17 cellular contexts compared by ENCODE assay signal in genomic region chr2:216189410-216189809, GRCh38.
DNase-seq lines count a peak whose midpoint lies in the region; ATAC-seq and TF ChIP-seq lines count a peak whose summit lies in the region.
"Had no signal": no experiment of that assay in that cellular context is flagged by ENCODE, and none has a peak within 500 bp of the region (broad histone marks: within the 10 kb centered on the region; RNA-seq: fewer than 3 reads in every experiment).

No MANE protein-coding gene starts in this region.

- peaks cover 36% of the 10 kb centered on the region for H3K4me1 ChIP-seq in skeletal muscle satellite cell (ENCODE audit: control insufficient read depth, insufficient read depth, low read length)

- no peak for ATAC-seq in activated T-cell treated with anti-CD3 and anti-CD28 coated beads, Interleukin-2, amount 50 U/mL, for 4 hours
- no peak for ATAC-seq in GM19395 (IDR thresholded peaks at IDR 0.05; ENCODE audit: unreplicated experiment)
- no peak for ATAC-seq in GM18511 (IDR thresholded peaks at IDR 0.05; ENCODE audit: unreplicated experiment)
- ATAC-seq: lower lobe of right lung had no signal

- H3K27ac Mint-ChIP-seq in activated T-cell treated with anti-CD3 and anti-CD28 coated beads, Interleukin-2, amount 50 U/mL, for 24 hours = peak overlapping the region; percentile 80
- peak overlapping the region; percentile 31 for H3K27ac Mint-ChIP-seq in activated CD4-positive, alpha-beta memory T cell treated with anti-CD3 and anti-CD28 coated beads, Interleukin-2, amount 10 ng/mL, durations not matched to agents 7 days and 5 days

- CTCF ChIA-PET in activated CD4-positive, alpha-beta memory T cell treated with anti-CD3 and anti-CD28 coated beads, Interleukin-2, amount 10 ng/mL, durations not matched to agents 7 days and 5 days (lab: Charles Lee) = no interaction called here

- peak overlapping the region; percentile 30 for H3K4me2 ChIP-seq in skeletal muscle satellite cell (ENCODE audit: low read length)

- H3K4me3 ChIP-seq in fibroblast of villous mesenchyme (ENCODE audit: low read depth, low read length) = no peak overlapping the region
- no peak overlapping the region for H3K4me3 ChIP-seq in skeletal muscle satellite cell (ENCODE audit: low read length)
- H3K4me3 ChIP-seq: esophagus squamous epithelium, lower lobe of right lung, tibial nerve had no signal

- DNase-seq in activated T-cell treated with anti-CD3 and anti-CD28 coated beads, Interleukin-2, amount 50 U/mL, for 24 hours = no peak
- no peak for DNase-seq in activated T-cell treated with anti-CD3 and anti-CD28 coated beads, Interleukin-2, amount 50 U/mL, for 4 hours
- DNase-seq in activated CD4-positive, alpha-beta memory T cell treated with anti-CD3 and anti-CD28 coated beads, Interleukin-2, amount 10 ng/mL, durations not matched to agents 7 days and 5 days = no peak
- peak; percentile 17 for DNase-seq in fibroblast of villous mesenchyme (ENCODE audit: low read depth)
- DNase-seq in DMS53 (lab: John Stamatoyannopoulos, UW) = no peak
- DNase-seq: activated CD4-positive, alpha-beta T cell treated with anti-CD3 and anti-CD28 coated beads for 48 hours; activated naive CD4-positive, alpha-beta T cell treated with Interleukin-2 at 50 U/mL for 16 hours; cortex of kidney; esophagus squamous epithelium; lower lobe of right lung; NCI-H526 treated with DMSO at 0.1 percent for 48 hours; occipital lobe had no signal

- H3K36me3 ChIP-seq in skeletal muscle satellite cell (ENCODE audit: insufficient read depth, low read length) = peaks cover 31% of the 10 kb centered on the region

- TF ChIP-seq CTCF in fibroblast of villous mesenchyme (IDR thresholded peaks at IDR 0.05; ENCODE audit: insufficient read depth, low read depth, low read length) = no peak

- H3K27me3 ChIP-seq in skeletal muscle satellite cell (ENCODE audit: control insufficient read depth, insufficient read depth, low read length) = no peaks in the 10 kb centered on the region
- H3K27me3 ChIP-seq: esophagus squamous epithelium, tibial nerve had no signal

- H3K9ac ChIP-seq in skeletal muscle satellite cell (ENCODE audit: low read depth, low read length) = peak overlapping the region; percentile 9

- no peaks in the 10 kb centered on the region for H3K9me3 ChIP-seq in skeletal muscle satellite cell (replicated peaks; ENCODE audit: low read length)
- H3K9me3 ChIP-seq: esophagus squamous epithelium, lower lobe of right lung, tibial nerve had no signal

- peaks cover 96% of the 10 kb centered on the region for H3K36me3 Mint-ChIP-seq in activated T-cell treated with anti-CD3 and anti-CD28 coated beads, Interleukin-2, amount 50 U/mL, for 24 hours (ENCODE audit: low read depth)
- peaks cover 57% of the 10 kb centered on the region for H3K36me3 Mint-ChIP-seq in activated T-cell treated with anti-CD3 and anti-CD28 coated beads, Interleukin-2, amount 50 U/mL, for 4 hours (ENCODE audit: insufficient read depth)
- peaks cover 75% of the 10 kb centered on the region for H3K36me3 Mint-ChIP-seq in activated CD4-positive, alpha-beta memory T cell treated with anti-CD3 and anti-CD28 coated beads, Interleukin-2, amount 10 ng/mL, durations not matched to agents 7 days and 5 days (ENCODE audit: low read depth)

- H3K4me1 Mint-ChIP-seq in activated T-cell treated with anti-CD3 and anti-CD28 coated beads, Interleukin-2, amount 50 U/mL, for 24 hours (ENCODE audit: low read depth) = peaks cover 77% of the 10 kb centered on the region
- H3K4me1 Mint-ChIP-seq in activated T-cell treated with anti-CD3 and anti-CD28 coated beads, Interleukin-2, amount 50 U/mL, for 4 hours (ENCODE audit: low read depth) = peaks cover 58% of the 10 kb centered on the region
- peaks cover 62% of the 10 kb centered on the region for H3K4me1 Mint-ChIP-seq in activated CD4-positive, alpha-beta memory T cell treated with anti-CD3 and anti-CD28 coated beads, Interleukin-2, amount 10 ng/mL, durations not matched to agents 7 days and 5 days

- POLR2A ChIA-PET in activated CD4-positive, alpha-beta memory T cell treated with anti-CD3 and anti-CD28 coated beads, Interleukin-2, amount 10 ng/mL, durations not matched to agents 7 days and 5 days (lab: Charles Lee) = no interaction called here

- peaks cover 2% of the 10 kb centered on the region for H3K9me3 Mint-ChIP-seq in activated T-cell treated with anti-CD3 and anti-CD28 coated beads, Interleukin-2, amount 50 U/mL, for 24 hours
- H3K9me3 Mint-ChIP-seq in activated T-cell treated with anti-CD3 and anti-CD28 coated beads, Interleukin-2, amount 50 U/mL, for 4 hours = no peaks in the 10 kb centered on the region
- no peaks in the 10 kb centered on the region for H3K9me3 Mint-ChIP-seq in activated CD4-positive, alpha-beta memory T cell treated with anti-CD3 and anti-CD28 coated beads, Interleukin-2, amount 10 ng/mL, durations not matched to agents 7 days and 5 days
- H3K9me3 Mint-ChIP-seq: IgD-negative memory B cell had no signal

- no peaks in the 10 kb centered on the region for H3K27me3 Mint-ChIP-seq in activated T-cell treated with anti-CD3 and anti-CD28 coated beads, Interleukin-2, amount 50 U/mL, for 24 hours
- no peaks in the 10 kb centered on the region for H3K27me3 Mint-ChIP-seq in activated T-cell treated with anti-CD3 and anti-CD28 coated beads, Interleukin-2, amount 50 U/mL, for 4 hours (ENCODE audit: low read depth)
- no peaks in the 10 kb centered on the region for H3K27me3 Mint-ChIP-seq in activated CD4-positive, alpha-beta memory T cell treated with anti-CD3 and anti-CD28 coated beads, Interleukin-2, amount 10 ng/mL, durations not matched to agents 7 days and 5 days
- H3K27me3 Mint-ChIP-seq: IgD-negative memory B cell had no signal

- no peak overlapping the region for H3K4me3 Mint-ChIP-seq in activated T-cell treated with anti-CD3 and anti-CD28 coated beads, Interleukin-2, amount 50 U/mL, for 24 hours
- H3K4me3 Mint-ChIP-seq in activated T-cell treated with anti-CD3 and anti-CD28 coated beads, Interleukin-2, amount 50 U/mL, for 4 hours = no peak overlapping the region
- H3K4me3 Mint-ChIP-seq in activated CD4-positive, alpha-beta memory T cell treated with anti-CD3 and anti-CD28 coated beads, Interleukin-2, amount 10 ng/mL, durations not matched to agents 7 days and 5 days = no peak overlapping the region
- H3K4me3 Mint-ChIP-seq: IgD-negative memory B cell had no signal
